In genomic region chr11:67158241-67158640, GRCh38 we compare ENCODE assay signal across 27 cellular contexts. TPM values are rescaled to one million over a fixed set of nuclear protein-coding genes. Genes with fewer than 3 reads are reported as not detected.
A peak's percentile ranks its signal among the peaks of the same experiment; 100 is the strongest.
DNase-seq lines count a peak whose midpoint lies in the region; ATAC-seq and TF ChIP-seq lines count a peak whose summit lies in the region.
"Had no signal": no experiment of that assay in that cellular context is flagged by ENCODE, and none has a peak within 500 bp of the region (broad histone marks: within the 10 kb centered on the region; RNA-seq: fewer than 3 reads in every experiment).

No MANE protein-coding gene starts in this region.

- peak overlapping the region; percentile 70 for H3K4me3 ChIP-seq in SK-N-MC
- no peak overlapping the region for H3K4me3 ChIP-seq in fibroblast of mammary gland (ENCODE audit: control insufficient read depth, low read depth, low read length)
- H3K4me3 ChIP-seq: BLaER1, transverse colon had no signal

- H3K9me3 Mint-ChIP-seq in activated T-cell treated with anti-CD3 and anti-CD28 coated beads, Interleukin-2, amount 50 U/mL, for 72 hours, result no peaks in the 10 kb centered on the region
- no peaks in the 10 kb centered on the region for H3K9me3 Mint-ChIP-seq in progenitor cell of endocrine pancreas (ENCODE audit: low read depth)
- H3K9me3 Mint-ChIP-seq: central memory CD8-positive, alpha-beta T cell; stimulated activated naive CD8-positive, alpha-beta T cell treated with anti-CD3 and anti-CD28 coated beads, Interleukin-15, amount 100 ng/mL, for 72 hours had no signal

- DNase-seq in activated T-cell treated with anti-CD3 and anti-CD28 coated beads, Interleukin-2, amount 50 U/mL, for 72 hours, result no peak
- no peak for DNase-seq in activated T-cell treated with anti-CD3 and anti-CD28 coated beads, Interleukin-2, amount 50 U/mL, for 1 hour
- DNase-seq in SK-N-MC (ENCODE audit: low read depth, low spot score) (no peak), fibroblast of mammary gland (ENCODE audit: low read depth) (peak; percentile 42), progenitor cell of endocrine pancreas (ENCODE audit: low spot score, unreplicated experiment) (no peak), T-helper 1 cell (no peak), NCI-H82 (lab: John Stamatoyannopoulos, UW) (no peak), D341Med (ENCODE audit: low spot score) (no peak)
- DNase-seq: activated CD4-positive, CD25-positive, alpha-beta regulatory T cell; activated CD8-positive, alpha-beta T cell treated with anti-CD3 and anti-CD28 coated beads, Interleukin-2, amount 10 ng/mL, durations not matched to agents 7 days and 5 days; activated naive CD4-positive, alpha-beta T cell; amygdala; HCEC 1CT; KBM-7; kidney glomerular epithelial cell; mammary epithelial cell; MM.1S; NCI-H1436; NCI-H524; right cardiac atrium; stimulated activated naive CD8-positive, alpha-beta T cell treated with anti-CD3 and anti-CD28 coated beads, Interleukin-15, amount 100 ng/mL, for 72 hours; T-helper 9 cell; transverse colon had no signal

- H3K9me3 ChIP-seq in SK-N-MC (ENCODE audit: low read depth, low read length), result no peaks in the 10 kb centered on the region
- H3K9me3 ChIP-seq: transverse colon had no signal

- no peak overlapping the region for H3K4me3 Mint-ChIP-seq in activated T-cell treated with anti-CD3 and anti-CD28 coated beads, Interleukin-2, amount 50 U/mL, for 72 hours
- no peak overlapping the region for H3K4me3 Mint-ChIP-seq in progenitor cell of endocrine pancreas (ENCODE audit: low read depth)
- H3K4me3 Mint-ChIP-seq: activated CD8-positive, alpha-beta T cell treated with anti-CD3 and anti-CD28 coated beads, Interleukin-2, amount 10 ng/mL, durations not matched to agents 7 days and 5 days; central memory CD8-positive, alpha-beta T cell; stimulated activated naive CD8-positive, alpha-beta T cell treated with anti-CD3 and anti-CD28 coated beads, Interleukin-15, amount 100 ng/mL, for 72 hours had no signal

- H3K27ac ChIP-seq in SK-N-MC, result peak overlapping the region; percentile 99
- H3K27ac ChIP-seq: 22Rv1, BLaER1, epithelial cell of prostate, transverse colon had no signal

- H3K4me1 Mint-ChIP-seq in activated T-cell treated with anti-CD3 and anti-CD28 coated beads, Interleukin-2, amount 50 U/mL, for 72 hours (ENCODE audit: low read depth), result peaks cover 37% of the 10 kb centered on the region
- H3K4me1 Mint-ChIP-seq in progenitor cell of endocrine pancreas (ENCODE audit: low read depth), result peaks cover 3% of the 10 kb centered on the region

- H3K36me3 Mint-ChIP-seq in activated T-cell treated with anti-CD3 and anti-CD28 coated beads, Interleukin-2, amount 50 U/mL, for 72 hours (ENCODE audit: insufficient read depth in 2 of 2), result peaks cover 2 to 4% of the 10 kb centered on the region in 2 donors
- H3K36me3 Mint-ChIP-seq in progenitor cell of endocrine pancreas (ENCODE audit: insufficient read depth), result peaks cover 11% of the 10 kb centered on the region

- peaks cover 24% of the 10 kb centered on the region for H3K36me3 ChIP-seq in SK-N-MC (ENCODE audit: insufficient read depth, low read length)
- H3K36me3 ChIP-seq: transverse colon had no signal

- H3K27me3 Mint-ChIP-seq in activated T-cell treated with anti-CD3 and anti-CD28 coated beads, Interleukin-2, amount 50 U/mL, for 72 hours (ENCODE audit: low read depth), result no peaks in the 10 kb centered on the region
- H3K27me3 Mint-ChIP-seq in progenitor cell of endocrine pancreas, result no peaks in the 10 kb centered on the region
- H3K27me3 Mint-ChIP-seq: central memory CD8-positive, alpha-beta T cell; stimulated activated naive CD8-positive, alpha-beta T cell treated with anti-CD3 and anti-CD28 coated beads, Interleukin-15, amount 100 ng/mL, for 72 hours had no signal

- ATAC-seq in activated T-cell treated with anti-CD3 and anti-CD28 coated beads, Interleukin-2, amount 50 U/mL, for 72 hours (replicated peaks in 1 of 2), result no peak
- ATAC-seq: activated CD8-positive, alpha-beta T cell treated with anti-CD3 and anti-CD28 coated beads, Interleukin-2, amount 10 ng/mL, durations not matched to agents 7 days and 5 days; right cardiac atrium; stimulated activated naive CD8-positive, alpha-beta T cell treated with anti-CD3 and anti-CD28 coated beads, Interleukin-15, amount 100 ng/mL, for 72 hours had no signal

- peak overlapping the region; percentile 70 for H3K9ac ChIP-seq in SK-N-MC (ENCODE audit: insufficient read length)
- H3K9ac ChIP-seq: BLaER1 had no signal

- TF ChIP-seq CTCF in fibroblast of mammary gland (conservative IDR thresholded peaks at IDR 0.05; ENCODE audit: control insufficient read depth, insufficient read depth, low read depth, low read length) (no peak), progenitor cell of endocrine pancreas (IDR thresholded peaks at IDR 0.05; ENCODE audit: unreplicated experiment) (no peak)

- peak overlapping the region; percentile 91 for H3K27ac Mint-ChIP-seq in activated T-cell treated with anti-CD3 and anti-CD28 coated beads, Interleukin-2, amount 50 U/mL, for 72 hours
- peak overlapping the region; percentile 51 for H3K27ac Mint-ChIP-seq in progenitor cell of endocrine pancreas
- H3K27ac Mint-ChIP-seq: activated CD8-positive, alpha-beta T cell treated with anti-CD3 and anti-CD28 coated beads, Interleukin-2, amount 10 ng/mL, durations not matched to agents 7 days and 5 days had no signal

RNA-seq across cellular contexts. Expression of gene KDM2A, which starts 39.2 kb away (rescaled TPM):
- total RNA-seq in activated T-cell treated with anti-CD3 and anti-CD28 coated beads, Interleukin-2, amount 50 U/mL, for 72 hours, result 100 to 1,000 TPM; 104 to 107 TPM
- total RNA-seq in progenitor cell of endocrine pancreas, result 102 and 108 TPM in 2 replicates
